ENCODE assay signal across 13 cellular contexts in genomic region chr6:169099411-169100202, GRCh38.
DNase-seq lines count a peak whose midpoint lies in the region; ATAC-seq, FAIRE-seq and TF ChIP-seq lines count a peak whose summit lies in the region.
"Had no signal": no experiment of that assay in that cellular context is flagged by ENCODE, and none has a peak within 500 bp of the region (broad histone marks: within the 10 kb centered on the region; RNA-seq: fewer than 3 reads in every experiment).

No MANE protein-coding gene starts in this region.

- no peaks in the 10 kb centered on the region for H3K36me3 ChIP-seq in RWPE2 (ENCODE audit: low read depth)
- no peaks in the 10 kb centered on the region for H3K36me3 ChIP-seq in trophoblast cell (ENCODE audit: control insufficient read depth in 1 of 2, insufficient read depth in 2 of 2, low read length in 2 of 2)
- H3K36me3 ChIP-seq in pancreas, result no peaks in the 10 kb centered on the region

- no peak overlapping the region for H2BK5ac ChIP-seq in trophoblast cell (ENCODE audit: low read depth, low read length, poor library complexity)

- peak; percentile 41 for DNase-seq in NCI-H146 (lab: John Stamatoyannopoulos, UW)
- no peak for DNase-seq in NCI-H146 treated with DMSO at 0.1 percent for 48 hours (lab: John Stamatoyannopoulos, UW; ENCODE audit: unreplicated experiment)
- DNase-seq in RWPE2 (ENCODE audit: low spot score), result no peak
- DNase-seq in fibroblast of peridontal ligament (ENCODE audit: extremely low read depth), result peak; percentile 19
- DNase-seq in trophoblast cell, result peak; percentile 60 to 84
- no peak for DNase-seq in T-helper 9 cell
- no peak for DNase-seq in pancreas
- DNase-seq: activated CD4-positive, alpha-beta T cell treated with anti-CD3 and anti-CD28 coated beads for 1 hour; effector memory CD8-positive, alpha-beta T cell; NCI-H2081 had no signal

- no peak overlapping the region for H3K9ac ChIP-seq in trophoblast cell (ENCODE audit: low read length)

- H2AK5ac ChIP-seq in trophoblast cell (ENCODE audit: low read length), result no peak overlapping the region

- peak; percentile 45; the same call in 1 of the 3 replicates for ATAC-seq in RWPE2 (ENCODE audit: low read depth)
- ATAC-seq in GM19467 (IDR thresholded peaks at IDR 0.05; ENCODE audit: unreplicated experiment), result no peak
- ATAC-seq in pancreas, result no peak
- ATAC-seq: effector memory CD8-positive, alpha-beta T cell had no signal

- H4K12ac ChIP-seq in trophoblast cell (ENCODE audit: low read depth, low read length), result no peak overlapping the region

- no peak overlapping the region for H3K4ac ChIP-seq in trophoblast cell (ENCODE audit: low read depth, low read length)

- no CpG with 5 or more reads among the region's 5 CpGs for WGBS in trophoblast cell (ENCODE audit: extremely low coverage, insufficient coverage, insufficient read length)
- WGBS in pancreas, 2 donors, result 35 to 47% methylated on average over 5 of the region's 5 CpGs

- no peak overlapping the region for H3K4me2 ChIP-seq in trophoblast cell (ENCODE audit: low read length)

- H4K8ac ChIP-seq in trophoblast cell (ENCODE audit: low read depth, low read length), result no peak overlapping the region

- H3K4me3 ChIP-seq in RWPE2 (ENCODE audit: severe bottlenecking) (no peak overlapping the region), trophoblast cell (ENCODE audit: low read depth, low read length) (no peak overlapping the region), pancreas (no peak overlapping the region)

- no peak overlapping the region for H2AFZ ChIP-seq in trophoblast cell (ENCODE audit: insufficient read depth, low read length, poor library complexity)

- no peaks in the 10 kb centered on the region for H3K79me1 ChIP-seq in trophoblast cell (ENCODE audit: low read length)

- H3K27ac ChIP-seq in RWPE2 (ENCODE audit: poor library complexity, severe bottlenecking), result no peak overlapping the region
- peak overlapping the region; percentile 44 for H3K27ac ChIP-seq in trophoblast cell (ENCODE audit: low read depth, low read length)
- no peak overlapping the region for H3K27ac ChIP-seq in pancreas

- no peaks in the 10 kb centered on the region for H3K79me2 ChIP-seq in trophoblast cell (ENCODE audit: control insufficient read depth, insufficient read depth, low read length, poor library complexity)

- H4K91ac ChIP-seq in trophoblast cell (ENCODE audit: low read depth, low read length), result no peak overlapping the region

- H2BK120ac ChIP-seq in trophoblast cell (ENCODE audit: insufficient read depth, low read length, poor library complexity), result peak overlapping the region; percentile 4

- no peak overlapping the region for H2BK12ac ChIP-seq in trophoblast cell (ENCODE audit: low read length)

- no peak overlapping the region for H3K23ac ChIP-seq in trophoblast cell (ENCODE audit: low read length)

- no peak for FAIRE-seq in pancreas (lab: Jason Lieb, UNC)
- FAIRE-seq: A204.1, D721Med had no signal

- H3K14ac ChIP-seq in trophoblast cell (ENCODE audit: low read length), result no peak overlapping the region

- no peaks in the 10 kb centered on the region for H3K9me3 ChIP-seq in RWPE2 (ENCODE audit: severe bottlenecking)
- H3K9me3 ChIP-seq in trophoblast cell (ENCODE audit: insufficient read depth, low read depth, low read length), result peaks cover 2% of the 10 kb centered on the region
- H3K9me3 ChIP-seq in pancreas, result no peaks in the 10 kb centered on the region

- H3K18ac ChIP-seq in trophoblast cell (ENCODE audit: low read length), result no peak overlapping the region

- H3K27me3 ChIP-seq in RWPE2 (ENCODE audit: insufficient read depth, poor library complexity, severe bottlenecking) (no peaks in the 10 kb centered on the region), trophoblast cell (ENCODE audit: insufficient read depth, low read length) (no peaks in the 10 kb centered on the region), pancreas (peaks cover 0 to 4% (median 0%) of the 10 kb centered on the region in 4 donors)

- H3K4me1 ChIP-seq in RWPE2 (ENCODE audit: insufficient read depth, poor library complexity, severe bottlenecking) (no peaks in the 10 kb centered on the region), trophoblast cell (ENCODE audit: control insufficient read depth in 1 of 2, insufficient read depth in 2 of 2, low read length in 2 of 2) (peaks cover 0 to 3% of the 10 kb centered on the region in 2 experiments), pancreas (no peaks in the 10 kb centered on the region)

- intact Hi-C loops in pancreas (cut with DNase I), result no loop called here

- TF ChIP-seq CTCF in RWPE2 (IDR thresholded peaks at IDR 0.05; ENCODE audit: poor library complexity, severe bottlenecking), result peak; percentile 9
- TF ChIP-seq CTCF in pancreas (IDR thresholded peaks at IDR 0.05), result no peak

Comparison
In these comparisons a context has a peak if more than half of its experiments do, and no peak if none do; other contexts are left out.
1. DNase-seq: peak in NCI-H146 (single experiment), fibroblast of peridontal ligament (single experiment) and trophoblast cell (2 of 2); none in NCI-H146 treated with DMSO at 0.1 percent for 48 hours (single experiment), RWPE2 (single experiment), T-helper 9 cell (single experiment) and pancreas (0 of 6).